In genomic region chr11:131486100-131486499, GRCh38 we compare ENCODE assay signal across 14 cellular contexts.
"Had no signal": no experiment of that assay in that cellular context is flagged by ENCODE, and none has a peak within 500 bp of the region (broad histone marks: within the 10 kb centered on the region; RNA-seq: fewer than 3 reads in every experiment).

No MANE protein-coding gene starts in this region.

- H3K27ac ChIP-seq: lower lobe of right lung, spleen had no signal

- ATAC-seq: naive thymus-derived CD4-positive, alpha-beta T cell; stimulated activated memory B cell treated with anti-CD40 and anti-IgM and Interleukin-4, amounts not matched to agents 10 μg/mL and 1 μg/mL and 100 μg/mL, for 72 hours had no signal

- H3K4me1 ChIP-seq: lower lobe of right lung, spleen had no signal

- DNase-seq: activated CD4-positive, alpha-beta T cell treated with anti-CD3 and anti-CD28 coated beads, Interleukin-2, amount 50 U/mL, for 48 hours; activated CD4-positive, CD25-positive, alpha-beta regulatory T cell treated with anti-CD3 and anti-CD28 coated beads, Interleukin-2, amount 50 U/mL, for 72 hours; activated naive CD4-positive, alpha-beta T cell treated with anti-CD3 and anti-CD28 coated beads for 36 hours; dermis blood vessel endothelial cell; endodermal cell; erythroblast; left cardiac atrium; lower lobe of right lung; naive thymus-derived CD4-positive, alpha-beta T cell; right cardiac atrium; spleen; stimulated activated CD4-positive, alpha-beta T cell treated with anti-CD3 and anti-CD28 coated beads, Interleukin-1b, Interleukin-23, amount 100 ng/mL, for 48 hours; SW 1271 had no signal

- H3K36me3 ChIP-seq: lower lobe of right lung, spleen had no signal

- H3K4me3 ChIP-seq: lower lobe of right lung, spleen had no signal

- H3K9me3 ChIP-seq: lower lobe of right lung, spleen had no signal
